Comparison of ENCODE assay signal across 20 cellular contexts in the genomic region with DNA sequence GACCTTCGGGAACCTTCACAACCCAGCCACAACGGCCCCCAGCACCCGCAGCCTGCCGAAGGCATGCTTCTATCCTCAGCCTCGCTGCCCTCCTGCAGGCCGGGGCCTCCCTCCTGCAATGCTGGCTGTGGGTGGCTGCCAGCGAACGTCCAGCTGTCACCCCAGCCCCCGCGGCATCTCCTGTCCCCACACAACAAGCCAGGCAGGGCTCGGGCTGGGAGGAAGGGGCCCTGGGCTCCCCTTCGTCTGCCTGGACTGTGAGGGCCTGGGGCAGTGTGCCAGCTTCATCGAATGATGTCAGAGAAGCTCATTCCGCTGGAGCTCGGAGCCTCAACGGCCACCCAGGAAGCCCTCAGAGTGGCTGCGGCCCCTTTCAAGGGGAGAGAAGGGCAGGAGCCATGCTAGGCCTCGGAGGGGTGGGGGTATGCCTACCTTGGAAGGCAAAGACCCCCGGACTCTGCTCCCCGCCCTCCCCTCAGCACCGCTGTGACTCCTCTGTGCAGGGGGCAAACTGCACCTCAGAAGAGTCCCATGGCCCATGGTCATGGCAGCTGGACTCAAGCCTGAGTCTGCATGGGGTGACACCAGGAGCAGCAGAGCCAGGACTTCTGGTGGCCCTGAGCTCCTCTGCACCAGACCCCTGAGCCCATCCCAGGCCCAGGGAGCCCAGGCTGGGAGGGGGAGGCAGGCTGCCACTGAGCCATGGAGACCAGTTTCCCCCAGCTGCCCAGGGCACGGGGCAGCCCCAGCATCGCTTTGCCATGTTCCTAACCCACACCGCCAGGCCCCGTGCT. TPM values are rescaled to one million over a fixed set of nuclear protein-coding genes. Genes with fewer than 3 reads are reported as not detected.
DNase-seq lines count a peak whose midpoint lies in the region; ATAC-seq and TF ChIP-seq lines count a peak whose summit lies in the region.
"Had no signal": no experiment of that assay in that cellular context is flagged by ENCODE, and none has a peak within 500 bp of the region (broad histone marks: within the 10 kb centered on the region; RNA-seq: fewer than 3 reads in every experiment).

No MANE protein-coding gene starts in this region.

- in situ Hi-C loops in G401 (cut with HindIII; ENCODE audit: low sequenced_read_pairs): no loop called here

- no peaks in the 10 kb centered on the region for H3K4me1 Mint-ChIP-seq in CD14-positive monocyte
- H3K4me1 Mint-ChIP-seq: naive thymus-derived CD4-positive, alpha-beta T cell had no signal

- peaks cover 0 to 2% (median 1%) of the 10 kb centered on the region in 3 donors for H3K27me3 Mint-ChIP-seq in CD14-positive monocyte (ENCODE audit: low read depth in 3 of 3)

- no peaks in the 10 kb centered on the region; the same call in 1 of the 2 replicates for H4K20me1 ChIP-seq in Karpas-422 (ENCODE audit: insufficient read depth, low read depth, low read length)

- H3K27ac Mint-ChIP-seq in CD14-positive monocyte: no peak overlapping the region
- H3K27ac Mint-ChIP-seq: activated T-helper 2 cell treated with anti-CD3 and anti-CD28 coated beads, Interferon-gamma antibody, Interleukin-2, Interleukin-4, amounts not matched to agents 10 μg/mL and 5 μg/mL and 100 μg/mL, durations not matched to agents 14 hours and 24 hours and 36 hours; naive thymus-derived CD4-positive, alpha-beta T cell; T-helper 2 cell treated with Interferon-gamma antibody and Interleukin-4, amounts not matched to agents 5 μg/mL and 100 μg/mL, for 36 hours had no signal

- intact Hi-C loops in CD14-positive monocyte (cut with micrococcal nuclease) (no loop called here), left cardiac atrium (cut with DNase I) (no loop called here), posterior cingulate gyrus (cut with DNase I) (no loop called here)

- no peak overlapping the region; the same call in 1 of the 2 replicates for H3K4me3 ChIP-seq in Karpas-422 (ENCODE audit: low read length)
- H3K4me3 ChIP-seq: esophagus squamous epithelium had no signal

- TF ChIP-seq CTCF in CD14-positive monocyte (IDR thresholded peaks at IDR 0.05): no peak

- H2AFZ ChIP-seq in Karpas-422 (ENCODE audit: low read length): no peak overlapping the region

- H3K79me2 ChIP-seq in Karpas-422 (ENCODE audit: low read length): peaks cover 54% of the 10 kb centered on the region

- ATAC-seq in left cardiac atrium (no peak), HG03520 (IDR thresholded peaks at IDR 0.05; ENCODE audit: unreplicated experiment) (no peak)
- ATAC-seq: naive thymus-derived CD4-positive, alpha-beta T cell had no signal

- no peaks in the 10 kb centered on the region for H3K36me3 Mint-ChIP-seq in CD14-positive monocyte

- no peaks in the 10 kb centered on the region for H3K27me3 ChIP-seq in Karpas-422 (ENCODE audit: low read length)

- no peaks in the 10 kb centered on the region for H3K9me3 Mint-ChIP-seq in CD14-positive monocyte
- H3K9me3 Mint-ChIP-seq: activated T-helper 2 cell treated with anti-CD3 and anti-CD28 coated beads, Interferon-gamma antibody, Interleukin-2, Interleukin-4, amounts not matched to agents 10 μg/mL and 5 μg/mL and 100 μg/mL, durations not matched to agents 14 hours and 24 hours and 36 hours; T-helper 2 cell treated with Interferon-gamma antibody and Interleukin-4, amounts not matched to agents 5 μg/mL and 100 μg/mL, for 36 hours had no signal

- no peaks in the 10 kb centered on the region for H3K9me2 ChIP-seq in Karpas-422 (replicated peaks; ENCODE audit: insufficient read depth, low read length)

- peak overlapping the region; percentile 69 for H3K4me2 ChIP-seq in Karpas-422 (ENCODE audit: low read depth, low read length, poor library complexity, severe bottlenecking)

- peak overlapping the region; percentile 80 for H3K9ac ChIP-seq in Karpas-422 (ENCODE audit: low read length)

- no peaks in the 10 kb centered on the region for H3K9me3 ChIP-seq in Karpas-422 (ENCODE audit: low read length)
- H3K9me3 ChIP-seq: esophagus squamous epithelium had no signal

- H3K27ac ChIP-seq in Karpas-422 (ENCODE audit: low read length): peak overlapping the region; percentile 96
- H3K27ac ChIP-seq: esophagus squamous epithelium had no signal

- H3K4me1 ChIP-seq in Karpas-422 (ENCODE audit: low read length): peaks cover 97% of the 10 kb centered on the region
- H3K4me1 ChIP-seq: esophagus squamous epithelium had no signal

- H3K4me3 Mint-ChIP-seq in CD14-positive monocyte: no peak overlapping the region
- H3K4me3 Mint-ChIP-seq: naive thymus-derived CD4-positive, alpha-beta T cell; T-helper 2 cell treated with Interferon-gamma antibody and Interleukin-4, amounts not matched to agents 5 μg/mL and 100 μg/mL, for 36 hours had no signal

- H3K36me3 ChIP-seq in Karpas-422 (ENCODE audit: insufficient read depth, low read length): no peaks in the 10 kb centered on the region; the same call in 1 of the 2 replicates
- H3K36me3 ChIP-seq: esophagus squamous epithelium had no signal

- DNase-seq in CD14-positive monocyte (ENCODE audit: low spot score) (peak; percentile 33), Karpas-422 (no peak), left cardiac atrium (peak; percentile 12), posterior cingulate gyrus (peak in 7 of 10 donors; percentile 2 to 79 (median 23)), SW 1271 (lab: John Stamatoyannopoulos, UW) (no peak), G401 (ENCODE audit: low spot score) (no peak)
- DNase-seq: effector memory CD4-positive, alpha-beta T cell; esophagus squamous epithelium; KG1; mammary epithelial cell; naive thymus-derived CD4-positive, alpha-beta T cell; NCI-H1092; NCI-H2107; NCI-H526; SIG-M5; stimulated activated CD4-positive, alpha-beta T cell treated with anti-CD3 and anti-CD28 coated beads, Interleukin-1b, Interleukin-23, amount 100 ng/mL, for 48 hours had no signal

RNA-seq across cellular contexts. Expression of a gene that starts 24.8 kb away (rescaled TPM):
- not detected for polyA plus RNA-seq in CD14-positive monocyte
- not detected in 2 replicates for total RNA-seq in Karpas-422 (2014; rRNA removed; shearing (Covaris generic); ENCODE audit: low replicate concordance)
- total RNA-seq in left cardiac atrium: 10 to 100 TPM; 26.6 to 66.7 TPM
- not detected in 2 replicates for total RNA-seq in G401 (2014; rRNA removed; shearing (Covaris generic))
- total RNA-seq: activated T-helper 2 cell treated with anti-CD3 and anti-CD28 coated beads, Interferon-gamma antibody, Interleukin-2, Interleukin-4, amounts not matched to agents 10 μg/mL and 5 μg/mL and 100 μg/mL, durations not matched to agents 14 hours and 24 hours and 36 hours; esophagus squamous epithelium; mammary epithelial cell; naive thymus-derived CD4-positive, alpha-beta T cell; renal cortical epithelial cell had no signal
- polyA plus RNA-seq: mammary epithelial cell; naive thymus-derived CD4-positive, alpha-beta T cell had no signal

RNA-seq across cellular contexts. Expression of a gene that starts 49.8 kb away (rescaled TPM):
- not detected for polyA plus RNA-seq in CD14-positive monocyte
- total RNA-seq in Karpas-422 (2014; rRNA removed; shearing (Covaris generic); ENCODE audit: low replicate concordance): not detected in 2 replicates
- 1 to 10 TPM in 1 of 2 donors, under 1 TPM in 1; 0.24 to 1.0 TPM for total RNA-seq in left cardiac atrium
- total RNA-seq in G401 (2014; rRNA removed; shearing (Covaris generic)): not detected in 2 replicates
- total RNA-seq: esophagus squamous epithelium, renal cortical epithelial cell had no signal
- polyA plus RNA-seq: mammary epithelial cell; naive thymus-derived CD4-positive, alpha-beta T cell had no signal

Comparison
In these comparisons a context has a peak if more than half of its experiments do, and no peak if none do; other contexts are left out.
1. DNase-seq: peak in CD14-positive monocyte (single experiment), left cardiac atrium (single experiment) and posterior cingulate gyrus (7 of 10); none in Karpas-422 (single experiment), SW 1271 (0 of 2) and G401 (single experiment).
2. RNA of a gene that starts 24.8 kb away (total RNA-seq): 26.6 to 66.7 TPM in left cardiac atrium; not detected in Karpas-422 and not detected in G401; every median in the first group is over 10 times any median in the second.